In the genomic region with DNA sequence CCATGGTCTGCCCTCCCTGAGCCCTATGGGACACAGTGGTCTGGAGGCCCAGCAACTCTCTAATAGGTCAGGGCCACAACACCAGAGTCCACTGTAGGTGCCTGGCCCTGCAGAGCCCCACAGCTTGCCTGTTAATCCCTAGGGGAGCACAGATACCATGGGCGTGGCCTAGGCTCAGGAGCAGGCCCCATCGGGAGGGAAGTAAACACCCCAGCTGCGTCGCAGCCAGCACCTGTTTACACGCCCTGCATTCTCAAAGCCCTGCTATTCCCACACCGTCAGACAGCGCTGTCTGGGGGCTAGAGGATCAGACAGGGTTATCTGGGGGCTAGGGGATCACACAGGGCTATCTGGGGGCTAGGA, we compare ENCODE assay signal across 1 cellular context.
TF ChIP-seq lines count a peak whose summit lies in the region.

No MANE protein-coding gene starts in this region.

TF ChIP-seq in K562, 482 proteins besides CTCF, POLR2A, EP300 and RAD21:
- TF ChIP-seq MXI1 (IDR thresholded peaks at IDR 0.05; ENCODE audit: low read depth, low read length) (no peak), STAT5A (IDR thresholded peaks at IDR 0.05; ENCODE audit: borderline replicate concordance, low read length) (no peak)
